ENCODE assay signal across 25 cellular contexts in genomic region chr11:121802542-121802941, GRCh38.
DNase-seq lines count a peak whose midpoint lies in the region; ATAC-seq, FAIRE-seq and TF ChIP-seq lines count a peak whose summit lies in the region.
"Had no signal": no experiment of that assay in that cellular context is flagged by ENCODE, and none has a peak within 500 bp of the region (broad histone marks: within the 10 kb centered on the region; RNA-seq: fewer than 3 reads in every experiment).

No MANE protein-coding gene starts in this region.

- peak overlapping the region; percentile 95 for H3K27ac ChIP-seq in HUES6 (ENCODE audit: low read depth, low read length)
- H3K27ac ChIP-seq in H1 (ENCODE audit: low read depth, low read length), result peak overlapping the region; percentile 65; the same call in 1 of the 2 replicates
- H3K27ac ChIP-seq in ovary, result peak overlapping the region in 1 of 2 donors; percentile 47
- no peak overlapping the region for H3K27ac ChIP-seq in breast epithelium
- H3K27ac ChIP-seq: cardiac muscle cell, epithelial cell of prostate, GM23248, HL-60, pancreas had no signal

- 15% methylated on average over 4 of the region's 4 CpGs; no CpG with 5 or more reads in 1 of the 2 experiments for WGBS in H1 (ENCODE audit: extremely low coverage in 1 of 2, insufficient coverage in 1 of 2, insufficient read length in 1 of 2, insufficient replicate concordance in 2 of 2, low coverage in 1 of 2, low lambda C conversion rate in 2 of 2, missing lambda C conversion rate in 1 of 2), 2 experiments
- 13 to 40% (median 16%) methylated on average over 4 of the region's 4 CpGs for WGBS in ovary, 3 donors

- peak overlapping the region; percentile 49 to 61 for H3K4me2 ChIP-seq in H1 (ENCODE audit: insufficient read depth in 1 of 2, low read depth in 2 of 2, low read length in 2 of 2)

- no peaks in the 10 kb centered on the region for H3K79me2 ChIP-seq in H1 (ENCODE audit: control insufficient read depth in 1 of 2, insufficient read depth in 2 of 2, low read length in 2 of 2)

- H2BK12ac ChIP-seq in H1 (ENCODE audit: low read depth, low read length), result peak overlapping the region; percentile 6; the same call in 1 of the 2 replicates

- no peak for ATAC-seq in activated CD8-positive, alpha-beta T cell treated with anti-CD3 and anti-CD28 coated beads, Interleukin-2, amount 10 ng/mL, durations not matched to agents 7 days and 5 days
- ATAC-seq: pancreas, PC-3 had no signal

- no peaks in the 10 kb centered on the region for H3K4me1 Mint-ChIP-seq in activated CD8-positive, alpha-beta T cell treated with anti-CD3 and anti-CD28 coated beads, Interleukin-2, amount 10 ng/mL, durations not matched to agents 7 days and 5 days (ENCODE audit: low read depth)
- H3K4me1 Mint-ChIP-seq: activated CD4-positive, alpha-beta T cell treated with anti-CD3 and anti-CD28 coated beads, Interleukin-2, amount 10 ng/mL, durations not matched to agents 7 days and 5 days had no signal

- no peak overlapping the region for H2BK15ac ChIP-seq in H1 (ENCODE audit: low read length)

- H3K9me3 ChIP-seq in HUES6 (ENCODE audit: control insufficient read depth, insufficient read depth, low read depth, low read length) (peaks cover 15% of the 10 kb centered on the region), H1 (ENCODE audit: insufficient read depth in 2 of 2, low read depth in 1 of 2, low read length in 1 of 2) (peaks cover 8 to 11% of the 10 kb centered on the region in 2 experiments; a peak in 3 of 4 replicates), ovary (no peaks in the 10 kb centered on the region), breast epithelium (no peaks in the 10 kb centered on the region)
- H3K9me3 ChIP-seq: MG63, pancreas had no signal

- intact Hi-C loops in ovary (cut with DNase I), result no loop called here
- intact Hi-C loops in breast epithelium (cut with DNase I; ENCODE audit: low total_unique reads), result no loop called here

- POLR2A ChIA-PET in H1 (lab: Charles Lee; ENCODE audit: partially characterized antibody), result interaction anchor here (1.0 kb wide), 1 partner anchor 11 kb away, joined by 3 read pairs; no protein-coding TSS in a partner anchor
- POLR2A ChIA-PET in activated CD8-positive, alpha-beta T cell treated with anti-CD3 and anti-CD28 coated beads, Interleukin-2, amount 10 ng/mL, durations not matched to agents 7 days and 5 days (lab: Charles Lee), result no interaction called here

- no peak; a peak in 1 of 4 replicates for TF ChIP-seq RAD21 in H1 (IDR thresholded peaks at IDR 0.05 in 1 of 2, conservative IDR thresholded peaks at IDR 0.05 in 1 of 2; ENCODE audit: low read depth in 2 of 2, low read length in 2 of 2)

- H3K27ac Mint-ChIP-seq in activated CD8-positive, alpha-beta T cell treated with anti-CD3 and anti-CD28 coated beads, Interleukin-2, amount 10 ng/mL, durations not matched to agents 7 days and 5 days, result no peak overlapping the region
- H3K27ac Mint-ChIP-seq: activated CD4-positive, alpha-beta T cell treated with anti-CD3 and anti-CD28 coated beads, Interleukin-2, amount 10 ng/mL, durations not matched to agents 7 days and 5 days; CD4-positive, alpha-beta T cell had no signal

- H4K5ac ChIP-seq in H1 (ENCODE audit: insufficient read length, low read depth, low read length), result no peak overlapping the region

- TF ChIP-seq POLR2A in H1 (IDR thresholded peaks at IDR 0.05; ENCODE audit: control extremely low read depth in 1 of 2, low read depth in 2 of 2, low read length in 2 of 2) (no peak), ovary (IDR thresholded peaks at IDR 0.05) (no peak), breast epithelium (IDR thresholded peaks at IDR 0.05) (no peak)

- H2AFZ ChIP-seq in H1 (ENCODE audit: low read length), result no peak overlapping the region
- H2AFZ ChIP-seq: GM23248 had no signal

- H4K20me1 ChIP-seq in H1 (replicated peaks in 1 of 2; ENCODE audit: control insufficient read depth in 1 of 2, insufficient read depth in 2 of 2, low read length in 2 of 2), result no peaks in the 10 kb centered on the region

- H2AK5ac ChIP-seq in H1 (ENCODE audit: low read depth, low read length), result no peak overlapping the region

- peak overlapping the region; percentile 46 for H3K4me3 ChIP-seq in HUES6 (ENCODE audit: low read depth, low read length)
- peak overlapping the region in 1 of 4 experiments; percentile 47; a peak in 2 of 8 replicates for H3K4me3 ChIP-seq in H1 (ENCODE audit: extremely low read depth in 1 of 4, insufficient read depth in 2 of 4, low read depth in 3 of 4, low read length in 4 of 4)
- H3K4me3 ChIP-seq in ovary, result no peak overlapping the region
- H3K4me3 ChIP-seq in breast epithelium, result no peak overlapping the region
- H3K4me3 ChIP-seq: cardiac muscle cell, GM23248, MG63, pancreas, tibial nerve had no signal

- no peak for TF ChIP-seq EP300 in H1 (IDR thresholded peaks at IDR 0.05; ENCODE audit: borderline replicate concordance in 1 of 2, low read depth in 2 of 2, low read length in 2 of 2)
- no peak for TF ChIP-seq EP300 in ovary (IDR thresholded peaks at IDR 0.05)

- peaks cover 2% of the 10 kb centered on the region; the same call in 1 of the 2 replicates for H3K36me3 ChIP-seq in HUES6 (ENCODE audit: control insufficient read depth, insufficient read depth, low read length)
- peaks cover 0 to 4% (median 0%) of the 10 kb centered on the region in 4 experiments; a peak in 2 of 8 replicates for H3K36me3 ChIP-seq in H1 (ENCODE audit: control insufficient read depth in 2 of 4, insufficient read depth in 4 of 4, low read length in 3 of 4)
- no peaks in the 10 kb centered on the region for H3K36me3 ChIP-seq in ovary
- no peaks in the 10 kb centered on the region for H3K36me3 ChIP-seq in breast epithelium
- H3K36me3 ChIP-seq: cardiac muscle cell, MG63, pancreas, tibial nerve had no signal

- H3K4ac ChIP-seq in H1 (replicated peaks; ENCODE audit: insufficient read length, low read depth, low read length), result no peak overlapping the region

- H3K14ac ChIP-seq in H1 (ENCODE audit: insufficient read length), result no peak overlapping the region

- H3K9me3 Mint-ChIP-seq in activated CD8-positive, alpha-beta T cell treated with anti-CD3 and anti-CD28 coated beads, Interleukin-2, amount 10 ng/mL, durations not matched to agents 7 days and 5 days (ENCODE audit: insufficient read depth), result no peaks in the 10 kb centered on the region
- H3K9me3 Mint-ChIP-seq: activated CD4-positive, alpha-beta T cell treated with anti-CD3 and anti-CD28 coated beads, Interleukin-2, amount 10 ng/mL, durations not matched to agents 7 days and 5 days had no signal

- H3K18ac ChIP-seq in H1 (ENCODE audit: extremely low read depth, low read length), result no peak overlapping the region

- CTCF ChIA-PET in H1 (lab: Charles Lee; ENCODE audit: partially characterized antibody), result interaction anchor here (2.0 kb wide), 1 partner anchor 298 kb away, joined by 6 read pairs; no protein-coding TSS in a partner anchor
- CTCF ChIA-PET in activated CD8-positive, alpha-beta T cell treated with anti-CD3 and anti-CD28 coated beads, Interleukin-2, amount 10 ng/mL, durations not matched to agents 7 days and 5 days (lab: Charles Lee), result no interaction called here

- no peak overlapping the region for H3K56ac ChIP-seq in H1 (replicated peaks; ENCODE audit: insufficient read length, low read depth, low read length)

- H3K36me3 Mint-ChIP-seq in activated CD8-positive, alpha-beta T cell treated with anti-CD3 and anti-CD28 coated beads, Interleukin-2, amount 10 ng/mL, durations not matched to agents 7 days and 5 days (ENCODE audit: low read depth), result no peaks in the 10 kb centered on the region

- DNase-seq in H1 (ENCODE audit: low read depth in 1 of 2, low spot score in 2 of 2) (peak in 1 of 2 experiments; percentile 27), iPS-NIHi11 (ENCODE audit: low spot score) (peak; percentile 64), ovary (peak; percentile 43 to 76 (median 57)), breast epithelium (ENCODE audit: low spot score in 2 of 2) (no peak), HCEC 1CT (no peak)
- no peak for DNase-seq in activated T-cell treated with anti-CD3 and anti-CD28 coated beads, Interleukin-2, amount 50 U/mL, for 1 hour
- DNase-seq in activated CD8-positive, alpha-beta T cell treated with anti-CD3 and anti-CD28 coated beads, Interleukin-2, amount 10 ng/mL, durations not matched to agents 7 days and 5 days, result no peak
- DNase-seq: activated CD4-positive, alpha-beta T cell treated with anti-CD3 and anti-CD28 coated beads, Interleukin-2, amount 10 ng/mL, durations not matched to agents 7 days and 5 days; activated CD8-positive, alpha-beta memory T cell treated with anti-CD3 and anti-CD28 coated beads, Interleukin-2, amount 50 U/mL, for 4 hours; activated effector memory CD4-positive, alpha-beta T cell treated with Interleukin-2 at 50 U/mL for 16 hours; CD4-positive, alpha-beta T cell; foreskin melanocyte; GDM1; GM23248; MG63; NCI-H1694; NCI-H2227 treated with DMSO at 0.1 percent for 48 hours; pancreas; PC-3; stimulated activated naive CD4-positive, alpha-beta T cell had no signal

- no peak for TF ChIP-seq CTCF in H1 (IDR thresholded peaks at IDR 0.05; ENCODE audit: control extremely low read depth in 1 of 3, insufficient read depth in 1 of 3, low read depth in 1 of 3, low read length in 3 of 3)
- TF ChIP-seq CTCF in ovary (IDR thresholded peaks at IDR 0.05), result no peak
- TF ChIP-seq CTCF in breast epithelium (IDR thresholded peaks at IDR 0.05), result no peak

- H4K8ac ChIP-seq in H1 (ENCODE audit: extremely low read depth, insufficient read depth, low read length), result no peak overlapping the region

- peak overlapping the region; percentile 0 for H2BK20ac ChIP-seq in H1 (ENCODE audit: low read length)

- H3K27me3 ChIP-seq in HUES6 (ENCODE audit: control insufficient read depth, insufficient read depth, low read length) (no peaks in the 10 kb centered on the region), H1 (replicated peaks in 1 of 4; ENCODE audit: control insufficient read depth in 3 of 4, extremely low read depth in 1 of 4, insufficient read depth in 3 of 4, low read length in 3 of 4) (no peaks in the 10 kb centered on the region), ovary (no peaks in the 10 kb centered on the region), breast epithelium (no peaks in the 10 kb centered on the region)
- H3K27me3 ChIP-seq: cardiac muscle cell, MG63, pancreas, tibial nerve had no signal

- no peaks in the 10 kb centered on the region for H3K79me1 ChIP-seq in H1 (ENCODE audit: low read depth, low read length)

- no peaks in the 10 kb centered on the region for H3K27me3 Mint-ChIP-seq in activated CD8-positive, alpha-beta T cell treated with anti-CD3 and anti-CD28 coated beads, Interleukin-2, amount 10 ng/mL, durations not matched to agents 7 days and 5 days (ENCODE audit: low read depth)
- H3K27me3 Mint-ChIP-seq: activated CD4-positive, alpha-beta T cell treated with anti-CD3 and anti-CD28 coated beads, Interleukin-2, amount 10 ng/mL, durations not matched to agents 7 days and 5 days had no signal

- H2BK120ac ChIP-seq in H1 (replicated peaks; ENCODE audit: low read depth, low read length), result peak overlapping the region; percentile 81

- H3K4me3 Mint-ChIP-seq in activated CD8-positive, alpha-beta T cell treated with anti-CD3 and anti-CD28 coated beads, Interleukin-2, amount 10 ng/mL, durations not matched to agents 7 days and 5 days, result no peak overlapping the region
- H3K4me3 Mint-ChIP-seq: activated CD4-positive, alpha-beta T cell treated with anti-CD3 and anti-CD28 coated beads, Interleukin-2, amount 10 ng/mL, durations not matched to agents 7 days and 5 days; CD4-positive, alpha-beta T cell had no signal

- H4K91ac ChIP-seq in H1 (replicated peaks; ENCODE audit: insufficient read length, low read length), result no peak overlapping the region

- FAIRE-seq in H1 (lab: Jason Lieb, UNC), result peak; percentile 84
- FAIRE-seq: pancreas had no signal

- H3K23me2 ChIP-seq in H1 (ENCODE audit: low read depth, low read length), result no peaks in the 10 kb centered on the region

- H3K9ac ChIP-seq in HUES6 (ENCODE audit: low read length), result peak overlapping the region; percentile 60
- H3K9ac ChIP-seq in H1 (replicated peaks in 1 of 4; ENCODE audit: extremely low read depth in 1 of 4, low read depth in 3 of 4, low read length in 3 of 4), result no peak overlapping the region
- H3K9ac ChIP-seq: GM23248 had no signal

- peak overlapping the region; percentile 45; the same call in 1 of the 2 replicates for H2BK5ac ChIP-seq in H1 (ENCODE audit: low read depth, low read length)

- peaks cover 33% of the 10 kb centered on the region for H3K4me1 ChIP-seq in HUES6 (ENCODE audit: control insufficient read depth, insufficient read depth, low read length)
- peaks cover 6 to 28% (median 15%) of the 10 kb centered on the region in 4 experiments; a peak in 6 of 7 replicates for H3K4me1 ChIP-seq in H1 (replicated peaks in 1 of 4; ENCODE audit: control insufficient read depth in 3 of 4, insufficient read depth in 4 of 4, low read length in 3 of 4)
- peaks cover 15% of the 10 kb centered on the region for H3K4me1 ChIP-seq in ovary (ENCODE audit: insufficient read depth)
- peaks cover 0 to 5% of the 10 kb centered on the region in 2 donors for H3K4me1 ChIP-seq in breast epithelium
- H3K4me1 ChIP-seq: pancreas had no signal

- no peak overlapping the region for H3K23ac ChIP-seq in H1 (ENCODE audit: insufficient read length)

Comparison
In these comparisons a context has a peak if more than half of its experiments do, and no peak if none do; other contexts are left out.
1. H3K27ac ChIP-seq: peak in HUES6 (single experiment) and H1 (single experiment); none in breast epithelium (0 of 2).
2. DNase-seq: peak in iPS-NIHi11 (single experiment) and ovary (5 of 5); none in breast epithelium (0 of 2), activated T-cell treated with anti-CD3 and anti-CD28 coated beads, Interleukin-2, amount 50 U/mL, for 1 hour (single experiment), HCEC 1CT (single experiment) and activated CD8-positive, alpha-beta T cell treated with anti-CD3 and anti-CD28 coated beads, Interleukin-2, amount 10 ng/mL, durations not matched to agents 7 days and 5 days (single experiment).